In the genomic region with DNA sequence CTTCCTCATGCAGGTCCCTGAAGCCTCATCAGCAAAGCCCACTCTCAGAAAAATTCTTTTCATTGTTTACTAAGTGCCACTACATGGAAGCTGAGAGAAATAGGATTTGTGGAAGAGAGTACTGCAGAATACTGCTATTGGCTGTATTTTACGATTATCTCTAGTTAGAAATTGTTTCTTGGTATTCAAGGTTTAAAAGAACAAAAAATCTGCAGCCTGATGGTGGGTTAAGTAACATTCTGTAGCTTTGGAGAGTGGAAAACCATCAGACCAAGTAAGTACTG, we compare ENCODE assay signal across 1 cellular context.
TF ChIP-seq lines count a peak whose summit lies in the region.

No MANE protein-coding gene starts in this region.

TF ChIP-seq in SK-N-SH, 30 proteins besides CTCF, POLR2A, EP300 and RAD21:
- TF ChIP-seq, protein P1, sequence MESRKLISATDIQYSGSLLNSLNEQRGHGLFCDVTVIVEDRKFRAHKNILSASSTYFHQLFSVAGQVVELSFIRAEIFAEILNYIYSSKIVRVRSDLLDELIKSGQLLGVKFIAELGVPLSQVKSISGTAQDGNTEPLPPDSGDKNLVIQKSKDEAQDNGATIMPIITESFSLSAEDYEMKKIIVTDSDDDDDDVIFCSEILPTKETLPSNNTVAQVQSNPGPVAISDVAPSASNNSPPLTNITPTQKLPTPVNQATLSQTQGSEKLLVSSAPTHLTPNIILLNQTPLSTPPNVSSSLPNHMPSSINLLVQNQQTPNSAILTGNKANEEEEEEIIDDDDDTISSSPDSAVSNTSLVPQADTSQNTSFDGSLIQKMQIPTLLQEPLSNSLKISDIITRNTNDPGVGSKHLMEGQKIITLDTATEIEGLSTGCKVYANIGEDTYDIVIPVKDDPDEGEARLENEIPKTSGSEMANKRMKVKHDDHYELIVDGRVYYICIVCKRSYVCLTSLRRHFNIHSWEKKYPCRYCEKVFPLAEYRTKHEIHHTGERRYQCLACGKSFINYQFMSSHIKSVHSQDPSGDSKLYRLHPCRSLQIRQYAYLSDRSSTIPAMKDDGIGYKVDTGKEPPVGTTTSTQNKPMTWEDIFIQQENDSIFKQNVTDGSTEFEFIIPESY (IDR thresholded peaks at IDR 0.05; ENCODE audit: borderline replicate concordance, low read depth), result no peak
- TF ChIP-seq JUND (IDR thresholded peaks at IDR 0.05) (no peak), YY1 (IDR thresholded peaks at IDR 0.05; ENCODE audit: low read depth) (no peak), GATA2 (CRISPR knock-in tag; IDR thresholded peaks at IDR 0.05) (no peak), FOXM1 (IDR thresholded peaks at IDR 0.05; ENCODE audit: low read depth) (no peak), NRF1 (IDR thresholded peaks at IDR 0.05; ENCODE audit: low read depth, low read length) (no peak), CHD2 (IDR thresholded peaks at IDR 0.05; ENCODE audit: low read length, partially characterized antibody) (no peak), MEF2A (IDR thresholded peaks at IDR 0.05; ENCODE audit: borderline replicate concordance, low read depth) (no peak), TAF1 (IDR thresholded peaks at IDR 0.05; ENCODE audit: borderline replicate concordance, low read depth, low read length) (no peak), TEAD4 (IDR thresholded peaks at IDR 0.05; ENCODE audit: borderline replicate concordance, insufficient read depth) (no peak), SMC3 (IDR thresholded peaks at IDR 0.05; ENCODE audit: low read depth, low read length) (no peak), FOSL2 (IDR thresholded peaks at IDR 0.05; ENCODE audit: borderline replicate concordance, low read depth) (no peak), NFIC (IDR thresholded peaks at IDR 0.05; ENCODE audit: borderline replicate concordance) (no peak), EZH2phosphoT487 (IDR thresholded peaks at IDR 0.05; ENCODE audit: borderline replicate concordance, low read depth) (no peak)
- TF ChIP-seq, protein P2, sequence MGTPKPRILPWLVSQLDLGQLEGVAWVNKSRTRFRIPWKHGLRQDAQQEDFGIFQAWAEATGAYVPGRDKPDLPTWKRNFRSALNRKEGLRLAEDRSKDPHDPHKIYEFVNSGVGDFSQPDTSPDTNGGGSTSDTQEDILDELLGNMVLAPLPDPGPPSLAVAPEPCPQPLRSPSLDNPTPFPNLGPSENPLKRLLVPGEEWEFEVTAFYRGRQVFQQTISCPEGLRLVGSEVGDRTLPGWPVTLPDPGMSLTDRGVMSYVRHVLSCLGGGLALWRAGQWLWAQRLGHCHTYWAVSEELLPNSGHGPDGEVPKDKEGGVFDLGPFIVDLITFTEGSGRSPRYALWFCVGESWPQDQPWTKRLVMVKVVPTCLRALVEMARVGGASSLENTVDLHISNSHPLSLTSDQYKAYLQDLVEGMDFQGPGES (IDR thresholded peaks at IDR 0.05; ENCODE audit: low read depth, low read length), result no peak
- TF ChIP-seq, protein P3, sequence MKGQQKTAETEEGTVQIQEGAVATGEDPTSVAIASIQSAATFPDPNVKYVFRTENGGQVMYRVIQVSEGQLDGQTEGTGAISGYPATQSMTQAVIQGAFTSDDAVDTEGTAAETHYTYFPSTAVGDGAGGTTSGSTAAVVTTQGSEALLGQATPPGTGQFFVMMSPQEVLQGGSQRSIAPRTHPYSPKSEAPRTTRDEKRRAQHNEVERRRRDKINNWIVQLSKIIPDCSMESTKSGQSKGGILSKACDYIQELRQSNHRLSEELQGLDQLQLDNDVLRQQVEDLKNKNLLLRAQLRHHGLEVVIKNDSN (IDR thresholded peaks at IDR 0.05; ENCODE audit: borderline replicate concordance, low read depth), result no peak
- TF ChIP-seq, protein P4, sequence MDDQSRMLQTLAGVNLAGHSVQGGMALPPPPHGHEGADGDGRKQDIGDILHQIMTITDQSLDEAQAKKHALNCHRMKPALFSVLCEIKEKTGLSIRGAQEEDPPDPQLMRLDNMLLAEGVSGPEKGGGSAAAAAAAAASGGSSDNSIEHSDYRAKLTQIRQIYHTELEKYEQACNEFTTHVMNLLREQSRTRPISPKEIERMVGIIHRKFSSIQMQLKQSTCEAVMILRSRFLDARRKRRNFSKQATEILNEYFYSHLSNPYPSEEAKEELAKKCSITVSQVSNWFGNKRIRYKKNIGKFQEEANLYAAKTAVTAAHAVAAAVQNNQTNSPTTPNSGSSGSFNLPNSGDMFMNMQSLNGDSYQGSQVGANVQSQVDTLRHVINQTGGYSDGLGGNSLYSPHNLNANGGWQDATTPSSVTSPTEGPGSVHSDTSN (IDR thresholded peaks at IDR 0.05), result no peak
